ENCODE assay signal across 2 cellular contexts in genomic region chr2:118295592-118296390, GRCh38.
TF ChIP-seq lines count a peak whose summit lies in the region.

No MANE protein-coding gene starts in this region.

TF ChIP-seq in HepG2, 621 proteins besides CTCF, POLR2A, EP300 and RAD21:
- TF ChIP-seq ZNF431 (CRISPR knock-in tag; IDR thresholded peaks at IDR 0.05; ENCODE audit: borderline replicate concordance, low read depth) (peak; percentile 86; the same call in 1 of the 2 replicates), TCF12 (IDR thresholded peaks at IDR 0.05) (no peak), TCF12 (CRISPR knock-in tag; IDR thresholded peaks at IDR 0.05) (no peak)

TF ChIP-seq in H1, 55 proteins besides CTCF, POLR2A, EP300 and RAD21:
- no peak for TF ChIP-seq KDM1A (IDR thresholded peaks at IDR 0.05; ENCODE audit: borderline replicate concordance, low read length)
- no peak for TF ChIP-seq CEBPB (IDR thresholded peaks at IDR 0.05; ENCODE audit: low read depth, low read length)
- no peak for TF ChIP-seq SUZ12 (IDR thresholded peaks at IDR 0.05; ENCODE audit: low read length)
TF ChIP-seq in H1: peak in this region for 0.
